Comparison of ENCODE assay signal across 1 cellular context in genomic region chr9:34588671-34589370, GRCh38.
TF ChIP-seq lines count a peak whose summit lies in the region.

No MANE protein-coding gene starts in this region.

TF ChIP-seq in liver, 16 proteins besides CTCF, POLR2A, EP300 and RAD21 (continued from another document):
- no peak for TF ChIP-seq ZBTB33 (IDR thresholded peaks at IDR 0.05)
- no peak for TF ChIP-seq FOXA1 (IDR thresholded peaks at IDR 0.05)
- no peak for TF ChIP-seq TAF1 (conservative IDR thresholded peaks at IDR 0.05)
